Comparison of ENCODE assay signal across 23 cellular contexts in the genomic region with DNA sequence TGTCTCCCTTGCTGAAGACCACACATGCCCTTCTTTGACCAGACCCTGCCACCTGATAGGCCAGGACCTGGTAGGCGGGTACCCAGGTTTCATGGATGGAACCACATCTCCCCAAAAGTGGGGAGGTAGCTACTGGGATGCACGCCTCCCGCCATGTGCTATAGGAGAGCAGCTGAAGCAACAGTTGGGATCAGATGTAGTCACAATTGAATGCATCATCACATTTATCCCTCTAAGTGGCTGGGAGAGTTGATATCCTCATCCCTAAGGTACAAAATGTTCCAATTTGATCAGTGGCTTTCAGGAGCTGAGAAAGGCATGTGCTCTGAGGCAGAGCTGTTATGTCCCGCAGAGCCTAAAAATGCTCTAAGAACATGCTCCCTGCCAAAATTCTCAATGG. TPM values are rescaled to one million over a fixed set of nuclear protein-coding genes. Genes with fewer than 3 reads are reported as not detected.
DNase-seq lines count a peak whose midpoint lies in the region; ATAC-seq, FAIRE-seq and TF ChIP-seq lines count a peak whose summit lies in the region.
"Had no signal": no experiment of that assay in that cellular context is flagged by ENCODE, and none has a peak within 500 bp of the region (broad histone marks: within the 10 kb centered on the region; RNA-seq: fewer than 3 reads in every experiment).

No MANE protein-coding gene starts in this region.

- H3K4me3 Mint-ChIP-seq in activated naive CD4-positive, alpha-beta T cell treated with anti-CD3 and anti-CD28 coated beads, Interleukin-2, amount 10 ng/mL, durations not matched to agents 7 days and 5 days: no peak overlapping the region
- no peak overlapping the region for H3K4me3 Mint-ChIP-seq in activated T-cell treated with anti-CD3 and anti-CD28 coated beads, Interleukin-2, amount 50 U/mL, for 72 hours
- H3K4me3 Mint-ChIP-seq: CD4-positive, alpha-beta T cell; CD8-positive, alpha-beta T cell had no signal

- no peaks in the 10 kb centered on the region for H3K4me1 Mint-ChIP-seq in activated naive CD4-positive, alpha-beta T cell treated with anti-CD3 and anti-CD28 coated beads, Interleukin-2, amount 10 ng/mL, durations not matched to agents 7 days and 5 days
- no peaks in the 10 kb centered on the region for H3K4me1 Mint-ChIP-seq in activated T-cell treated with anti-CD3 and anti-CD28 coated beads, Interleukin-2, amount 50 U/mL, for 72 hours (ENCODE audit: low read depth)

- H3K4me3 ChIP-seq in BLaER1: no peak overlapping the region
- H3K4me3 ChIP-seq in HEK293 (ENCODE audit: low read depth, low read length): no peak overlapping the region
- H3K4me3 ChIP-seq in bronchial epithelial cell (ENCODE audit: low read depth, low read length): no peak overlapping the region
- H3K4me3 ChIP-seq: BLaER1 treated with 17β-estradiol and CSF1 and Interleukin-3, amounts not matched to agents 10 nM and 100 nM had no signal

- peaks cover 1% of the 10 kb centered on the region for H3K36me3 Mint-ChIP-seq in activated naive CD4-positive, alpha-beta T cell treated with anti-CD3 and anti-CD28 coated beads, Interleukin-2, amount 10 ng/mL, durations not matched to agents 7 days and 5 days
- H3K36me3 Mint-ChIP-seq in activated T-cell treated with anti-CD3 and anti-CD28 coated beads, Interleukin-2, amount 50 U/mL, for 72 hours (ENCODE audit: insufficient read depth in 2 of 2): no peaks in the 10 kb centered on the region
- H3K36me3 Mint-ChIP-seq: CD8-positive, alpha-beta T cell had no signal

- POLR2A ChIA-PET in HEK293 (lab: Yijun Ruan, JAX): no interaction called here

- no peaks in the 10 kb centered on the region for H4K20me1 ChIP-seq in BLaER1
- H4K20me1 ChIP-seq: BLaER1 treated with 17β-estradiol and CSF1 and Interleukin-3, amounts not matched to agents 10 nM and 100 nM had no signal

- no peaks in the 10 kb centered on the region for H3K9me3 Mint-ChIP-seq in activated naive CD4-positive, alpha-beta T cell treated with anti-CD3 and anti-CD28 coated beads, Interleukin-2, amount 10 ng/mL, durations not matched to agents 7 days and 5 days
- no peaks in the 10 kb centered on the region for H3K9me3 Mint-ChIP-seq in activated T-cell treated with anti-CD3 and anti-CD28 coated beads, Interleukin-2, amount 50 U/mL, for 72 hours
- H3K9me3 Mint-ChIP-seq: CD4-positive, alpha-beta T cell; CD8-positive, alpha-beta T cell had no signal

- FAIRE-seq in bronchial epithelial cell (lab: Jason Lieb, UNC): peak; percentile 7
- FAIRE-seq: A204.1, D721Med, G401.6, GM12891 had no signal

- H3K27ac ChIP-seq in BLaER1 (no peak overlapping the region), HEK293 (ENCODE audit: extremely low read depth, low read depth, low read length) (no peak overlapping the region)
- H3K27ac ChIP-seq: BLaER1 treated with 17β-estradiol and CSF1 and Interleukin-3, amounts not matched to agents 10 nM and 100 nM; C4-2B had no signal

- H3K9me3 ChIP-seq in BLaER1 (no peaks in the 10 kb centered on the region), HEK293 (ENCODE audit: control insufficient read depth, insufficient read depth, low read depth, low read length) (no peaks in the 10 kb centered on the region)
- H3K9me3 ChIP-seq: BE2C; BLaER1 treated with 17β-estradiol and CSF1 and Interleukin-3, amounts not matched to agents 10 nM and 100 nM; Caco-2 had no signal

- H3K9ac ChIP-seq in BLaER1: no peak overlapping the region
- H3K9ac ChIP-seq: BLaER1 treated with 17β-estradiol and CSF1 and Interleukin-3, amounts not matched to agents 10 nM and 100 nM had no signal

- ATAC-seq in activated T-cell treated with anti-CD3 and anti-CD28 coated beads, Interleukin-2, amount 50 U/mL, for 72 hours (replicated peaks in 1 of 2): no peak
- ATAC-seq: CD8-positive, alpha-beta T cell had no signal

- TF ChIP-seq CTCF in HEK293 (tag by site-specific recombination; IDR thresholded peaks at IDR 0.05) (no peak), bronchial epithelial cell (IDR thresholded peaks at IDR 0.05; ENCODE audit: insufficient read depth, low read length, severe bottlenecking) (no peak)

- H3K27ac Mint-ChIP-seq in activated naive CD4-positive, alpha-beta T cell treated with anti-CD3 and anti-CD28 coated beads, Interleukin-2, amount 10 ng/mL, durations not matched to agents 7 days and 5 days: no peak overlapping the region
- no peak overlapping the region for H3K27ac Mint-ChIP-seq in activated T-cell treated with anti-CD3 and anti-CD28 coated beads, Interleukin-2, amount 50 U/mL, for 72 hours
- H3K27ac Mint-ChIP-seq: CD4-positive, alpha-beta T cell; CD8-positive, alpha-beta T cell had no signal

- no peak for DNase-seq in bronchial epithelial cell (ENCODE audit: low read depth)
- no peak for DNase-seq in NCI-H2227 (lab: John Stamatoyannopoulos, UW; ENCODE audit: unreplicated experiment)
- no peak for DNase-seq in activated naive CD4-positive, alpha-beta T cell treated with anti-CD3 and anti-CD28 coated beads, Interleukin-2, amount 10 ng/mL, durations not matched to agents 7 days and 5 days
- no peak for DNase-seq in islet precursor cell
- no peak for DNase-seq in activated T-cell treated with anti-CD3 and anti-CD28 coated beads, Interleukin-2, amount 50 U/mL, for 72 hours
- DNase-seq: 8988T; ACHN; BE2C; Caco-2; Calu3; CD4-positive, alpha-beta T cell; CD8-positive, alpha-beta T cell; DMS79 treated with DMSO at 0.1 percent for 48 hours; GF-D8 had no signal

- no peaks in the 10 kb centered on the region for H3K27me3 ChIP-seq in BLaER1
- H3K27me3 ChIP-seq in bronchial epithelial cell (ENCODE audit: control insufficient read depth, insufficient read depth, low read length): no peaks in the 10 kb centered on the region
- H3K27me3 ChIP-seq: BE2C; BLaER1 treated with 17β-estradiol and CSF1 and Interleukin-3, amounts not matched to agents 10 nM and 100 nM had no signal

- CTCF ChIA-PET in HEK293 (lab: Yijun Ruan, JAX): interaction anchor here (1.3 kb wide), 1 partner anchor 29 kb away, joined by 5 read pairs; no protein-coding TSS in a partner anchor
- CTCF ChIA-PET in activated naive CD4-positive, alpha-beta T cell treated with anti-CD3 and anti-CD28 coated beads, Interleukin-2, amount 10 ng/mL, durations not matched to agents 7 days and 5 days (lab: Charles Lee): interaction anchor here (1.4 kb wide), 1 partner anchor 69 kb away, joined by 3 read pairs; no protein-coding TSS in a partner anchor

- H3K4me1 ChIP-seq in BLaER1 (peaks cover 23% of the 10 kb centered on the region), HEK293 (ENCODE audit: control insufficient read depth, insufficient read depth, low read length) (no peaks in the 10 kb centered on the region)
- H3K4me1 ChIP-seq: BE2C, Caco-2 had no signal

- H3K4me2 ChIP-seq in BLaER1: peak overlapping the region; percentile 42; the same call in 1 of the 2 replicates

- peaks cover 4% of the 10 kb centered on the region for H3K27me3 Mint-ChIP-seq in activated naive CD4-positive, alpha-beta T cell treated with anti-CD3 and anti-CD28 coated beads, Interleukin-2, amount 10 ng/mL, durations not matched to agents 7 days and 5 days
- H3K27me3 Mint-ChIP-seq in activated T-cell treated with anti-CD3 and anti-CD28 coated beads, Interleukin-2, amount 50 U/mL, for 72 hours (ENCODE audit: low read depth): peaks cover 39% of the 10 kb centered on the region
- H3K27me3 Mint-ChIP-seq: CD4-positive, alpha-beta T cell had no signal

- H3K36me3 ChIP-seq in BLaER1 (no peaks in the 10 kb centered on the region), HEK293 (ENCODE audit: control insufficient read depth in 2 of 2, insufficient read depth in 1 of 2, low read length in 2 of 2) (no peaks in the 10 kb centered on the region), bronchial epithelial cell (ENCODE audit: control insufficient read depth, insufficient read depth, low read length) (no peaks in the 10 kb centered on the region)
- H3K36me3 ChIP-seq: BE2C; BLaER1 treated with 17β-estradiol and CSF1 and Interleukin-3, amounts not matched to agents 10 nM and 100 nM had no signal

TF ChIP-seq in HEK293, 187 proteins besides CTCF, POLR2A, EP300 and RAD21:
- TF ChIP-seq ZNF324 (tag by site-specific recombination; IDR thresholded peaks at IDR 0.05) (no peak), SCRT2 (tag by site-specific recombination; IDR thresholded peaks at IDR 0.05) (peak; percentile 75)

TF ChIP-seq in PFSK-1, 5 proteins besides CTCF, POLR2A, EP300 and RAD21:
- TF ChIP-seq TAF1 (IDR thresholded peaks at IDR 0.05; ENCODE audit: borderline replicate concordance, insufficient read depth, low read length) (no peak), POLR2AphosphoS5 (IDR thresholded peaks at IDR 0.05; ENCODE audit: low read depth, low read length) (0 out of 2 replicates have a peak, but pooled peaks have one; percentile 8)

RNA-seq across cellular contexts. Expression of gene MTM1, which starts 54.0 kb away (rescaled TPM):
- 5.9 TPM for polyA plus RNA-seq in PFSK-1 (2012; ENCODE audit: insufficient read length, low read depth)
- total RNA-seq in bronchial epithelial cell: 11.3 and 15.2 TPM in 2 replicates
- 10 to 100 TPM; 28.9 to 30.9 TPM for total RNA-seq in activated T-cell treated with anti-CD3 and anti-CD28 coated beads, Interleukin-2, amount 50 U/mL, for 72 hours
